In genomic region chr1:147539122-147539575, GRCh38 we compare ENCODE assay signal across 8 cellular contexts. TPM values are rescaled to one million over a fixed set of nuclear protein-coding genes. Genes with fewer than 3 reads are reported as not detected.
DNase-seq lines count a peak whose midpoint lies in the region; ATAC-seq, FAIRE-seq and TF ChIP-seq lines count a peak whose summit lies in the region.

No MANE protein-coding gene starts in this region.

- H3K4me3 ChIP-seq in SJSA1 = no peak overlapping the region
- H3K4me3 ChIP-seq in A673 (ENCODE audit: low read depth, low read length, poor library complexity, severe bottlenecking) = no peak overlapping the region

- FAIRE-seq in GM12892 (lab: Jason Lieb, UNC) = no peak

- no peaks in the 10 kb centered on the region for H3K27me3 ChIP-seq in SJSA1 (replicated peaks)
- peaks cover 45% of the 10 kb centered on the region for H3K27me3 ChIP-seq in foreskin keratinocyte
- no peaks in the 10 kb centered on the region for H3K27me3 ChIP-seq in A673 (replicated peaks; ENCODE audit: insufficient read depth, low read depth, low read length, poor library complexity)

- H3K4me1 ChIP-seq in SJSA1 (replicated peaks) = peaks cover 49% of the 10 kb centered on the region
- H3K4me1 ChIP-seq in foreskin keratinocyte = no peaks in the 10 kb centered on the region
- H3K4me1 ChIP-seq in A673 (ENCODE audit: insufficient read depth, low read length, poor library complexity, severe bottlenecking) = peaks cover 14% of the 10 kb centered on the region

- peak; percentile 5 for DNase-seq in NCI-H146 (lab: John Stamatoyannopoulos, UW)
- no peak for DNase-seq in NCI-H146 treated with DMSO at 0.1 percent for 48 hours (lab: John Stamatoyannopoulos, UW; ENCODE audit: unreplicated experiment)
- peak; percentile 79 to 85 for DNase-seq in SJSA1 (ENCODE audit: low read depth in 1 of 2, low spot score in 2 of 2)
- DNase-seq in foreskin keratinocyte = peak; percentile 9 to 38
- peak; percentile 35 to 36 for DNase-seq in stimulated activated CD4-positive, alpha-beta T cell treated with anti-CD3 and anti-CD28 coated beads, Interleukin-2, amount 100 ng/mL, for 24 hours
- DNase-seq in A673 (ENCODE audit: low spot score) = no peak
- DNase-seq in GM12892 (ENCODE audit: insufficient read length) = no peak

- no TSS peak for BruUV-seq in A673 (replicated peaks; lab: Mats Ljungman, UMichigan)

- CTCF ChIA-PET in A673 (lab: Charles Lee) = no interaction called here

- H3K9me3 ChIP-seq in SJSA1 (replicated peaks) (no peaks in the 10 kb centered on the region), A673 (ENCODE audit: low read depth, low read length, poor library complexity, severe bottlenecking) (no peaks in the 10 kb centered on the region)

- peak; percentile 14 for ATAC-seq in foreskin keratinocyte
- ATAC-seq in GM21717 (IDR thresholded peaks at IDR 0.05; ENCODE audit: unreplicated experiment) = no peak

- POLR2A ChIA-PET in A673 (lab: Charles Lee; ENCODE audit: low non-redundant PET) = no interaction called here

- intact Hi-C loops in A673 (cut with micrococcal nuclease; ENCODE audit: unreplicated experiment) = no loop called here

- TF ChIP-seq CTCF in foreskin keratinocyte (conservative IDR thresholded peaks at IDR 0.05) = no peak
- TF ChIP-seq CTCF in A673 (conservative IDR thresholded peaks at IDR 0.05; ENCODE audit: low read depth, low read length) = no peak

- H3K36me3 ChIP-seq in SJSA1 (no peaks in the 10 kb centered on the region), A673 (ENCODE audit: insufficient read depth, low read length, poor library complexity, severe bottlenecking) (no peaks in the 10 kb centered on the region)

- TF ChIP-seq POLR2A in GM12892 (IDR thresholded peaks at IDR 0.05; ENCODE audit: low read depth, low read length) = no peak

- H3K27ac ChIP-seq in SJSA1 (peak overlapping the region; percentile 77), foreskin keratinocyte (no peak overlapping the region), A673 (ENCODE audit: low read depth, low read length, poor library complexity, severe bottlenecking) (no peak overlapping the region)

RNA-seq across cellular contexts. Expression of gene BCL9, which starts 2.2 kb away (rescaled TPM):
- 0.85 and 6.8 TPM in 2 replicates for total RNA-seq in SJSA1 (2014; rRNA removed; shearing (Covaris generic))
- 9.6 and 10.3 TPM in 2 replicates for total RNA-seq in foreskin keratinocyte
- 2.4 and 2.7 TPM in 2 replicates for polyA plus RNA-seq in foreskin keratinocyte
- 28.3 and 28.4 TPM in 2 replicates for total RNA-seq in A673 (2021)
- 6.8 TPM for polyA plus RNA-seq in GM12892 (2012; ENCODE audit: missing spikeins)

Comparison
In these comparisons a context has a peak if more than half of its experiments do, and no peak if none do; other contexts are left out.
1. DNase-seq: peak in NCI-H146 (single experiment), SJSA1 (2 of 2), foreskin keratinocyte (2 of 2) and stimulated activated CD4-positive, alpha-beta T cell treated with anti-CD3 and anti-CD28 coated beads, Interleukin-2, amount 100 ng/mL, for 24 hours (2 of 2); none in NCI-H146 treated with DMSO at 0.1 percent for 48 hours (single experiment), A673 (single experiment) and GM12892 (single experiment).